ENCODE assay signal across 21 cellular contexts in genomic region chr9:121958530-121958929, GRCh38.
A peak's percentile ranks its signal among the peaks of the same experiment; 100 is the strongest.
DNase-seq lines count a peak whose midpoint lies in the region; ATAC-seq and TF ChIP-seq lines count a peak whose summit lies in the region.
"Had no signal": no experiment of that assay in that cellular context is flagged by ENCODE, and none has a peak within 500 bp of the region (broad histone marks: within the 10 kb centered on the region; RNA-seq: fewer than 3 reads in every experiment).

No MANE protein-coding gene starts in this region.

- no peaks in the 10 kb centered on the region for H3K79me2 ChIP-seq in GM23248 (ENCODE audit: insufficient read depth)

- no peaks in the 10 kb centered on the region for H3K9me3 Mint-ChIP-seq in WTC11
- H3K9me3 Mint-ChIP-seq: activated T-helper 2 cell treated with anti-CD3 and anti-CD28 coated beads, Interferon-gamma antibody, Interleukin-2, Interleukin-4, amounts not matched to agents 10 μg/mL and 5 μg/mL and 100 μg/mL, durations not matched to agents 14 hours and 24 hours and 36 hours; T-helper 2 cell treated with Interferon-gamma antibody and Interleukin-4, amounts not matched to agents 5 μg/mL and 100 μg/mL, for 36 hours had no signal

- H3K4me2 ChIP-seq in BLaER1 treated with 17β-estradiol and CSF1 and Interleukin-3, amounts not matched to agents 10 nM and 100 nM = peak overlapping the region; percentile 20 to 81 (median 65)
- H3K4me2 ChIP-seq in GM23248 (ENCODE audit: unreplicated experiment) = no peak overlapping the region
- H3K4me2 ChIP-seq: KMS-11 had no signal

- in situ Hi-C loops in GM23248 (cut with MboI) = no loop called here

- H3K27ac ChIP-seq in BLaER1 treated with 17β-estradiol and CSF1 and Interleukin-3, amounts not matched to agents 10 nM and 100 nM = no peak overlapping the region
- no peak overlapping the region for H3K27ac ChIP-seq in GM23248
- H3K27ac ChIP-seq: adrenal gland, cardiac muscle cell, dorsolateral prefrontal cortex, gastrocnemius medialis, KMS-11, SJCRH30, upper lobe of right lung had no signal

- H2AFZ ChIP-seq in GM23248 = no peak overlapping the region

- H3K9me2 ChIP-seq in GM23248 (ENCODE audit: insufficient read depth) = no peaks in the 10 kb centered on the region

- TF ChIP-seq CTCF in WTC11 (IDR thresholded peaks at IDR 0.05) = no peak

- DNase-seq in GM23248 = peak; percentile 20
- DNase-seq in NCI-H774 (lab: John Stamatoyannopoulos, UW) = peak; percentile 39
- DNase-seq in dermis microvascular lymphatic vessel endothelial cell (ENCODE audit: low read depth in 2 of 2) = peak; percentile 2 to 29
- DNase-seq in NCI-H2196 treated with DMSO at 0.1 percent for 48 hours (lab: John Stamatoyannopoulos, UW; ENCODE audit: unreplicated experiment) = no peak
- DNase-seq in NCI-H345 treated with DMSO at 0.1 percent for 48 hours (lab: John Stamatoyannopoulos, UW; ENCODE audit: unreplicated experiment) = no peak
- no peak for DNase-seq in WTC11 (ENCODE audit: low spot score)
- DNase-seq in SHP77 (lab: John Stamatoyannopoulos, UW) = no peak
- DNase-seq: activated CD4-positive, CD25-positive, alpha-beta regulatory T cell treated with anti-CD3 and anti-CD28 coated beads, Interleukin-2, amount 50 U/mL, for 72 hours; adrenal gland; dorsolateral prefrontal cortex; gastrocnemius medialis; NCI-H187; NCI-H446 treated with DMSO at 0.1 percent for 48 hours; SJCRH30; stimulated activated CD4-positive, alpha-beta T cell treated with anti-CD3 and anti-CD28 coated beads, Interleukin-2, amount 100 ng/mL, for 24 hours; upper lobe of right lung had no signal

- ATAC-seq in WTC11 = no peak
- ATAC-seq: gastrocnemius medialis, upper lobe of right lung had no signal

- H3K36me3 Mint-ChIP-seq in WTC11 = no peaks in the 10 kb centered on the region

- H3K4me1 Mint-ChIP-seq in WTC11 = 0 out of 2 replicates have a peak, but pooled peaks cover 4% of the 10 kb centered on the region

- H3K9me3 ChIP-seq in BLaER1 treated with 17β-estradiol and CSF1 and Interleukin-3, amounts not matched to agents 10 nM and 100 nM (replicated peaks in 1 of 11) = no peaks in the 10 kb centered on the region
- no peaks in the 10 kb centered on the region for H3K9me3 ChIP-seq in GM23248 (ENCODE audit: low read depth)
- H3K9me3 ChIP-seq: adrenal gland, gastrocnemius medialis, SJCRH30, upper lobe of right lung had no signal

- CTCF ChIA-PET in WTC11 (lab: Charles Lee) = interaction anchor here (1.4 kb wide), 1 partner anchor 28 kb away, joined by 3 read pairs; no protein-coding TSS in a partner anchor

- peaks cover 13% of the 10 kb centered on the region for H3K27me3 Mint-ChIP-seq in WTC11 (ENCODE audit: low read depth)

- no peak overlapping the region for H3K4me3 ChIP-seq in BLaER1 treated with 17β-estradiol and CSF1 and Interleukin-3, amounts not matched to agents 10 nM and 100 nM
- no peak overlapping the region for H3K4me3 ChIP-seq in GM23248
- H3K4me3 ChIP-seq: adrenal gland, cardiac muscle cell, dorsolateral prefrontal cortex, gastrocnemius medialis, SJCRH30, upper lobe of right lung had no signal

- no peaks in the 10 kb centered on the region for H4K20me1 ChIP-seq in BLaER1 treated with 17β-estradiol and CSF1 and Interleukin-3, amounts not matched to agents 10 nM and 100 nM
- no peaks in the 10 kb centered on the region for H4K20me1 ChIP-seq in GM23248 (ENCODE audit: insufficient read depth)

- peaks cover 6% of the 10 kb centered on the region for H3F3A ChIP-seq in GM23248 (ENCODE audit: insufficient read depth)

- H3K27me3 ChIP-seq in BLaER1 treated with 17β-estradiol and CSF1 and Interleukin-3, amounts not matched to agents 10 nM and 100 nM = no peaks in the 10 kb centered on the region
- no peaks in the 10 kb centered on the region for H3K27me3 ChIP-seq in GM23248 (replicated peaks; ENCODE audit: insufficient read depth)
- H3K27me3 ChIP-seq: adrenal gland, cardiac muscle cell, dorsolateral prefrontal cortex, gastrocnemius medialis, SJCRH30, upper lobe of right lung had no signal

- H3K4me1 ChIP-seq in BLaER1 treated with 17β-estradiol and CSF1 and Interleukin-3, amounts not matched to agents 10 nM and 100 nM = peaks cover 7 to 65% (median 42%) of the 10 kb centered on the region in 10 experiments; a peak in 19 of 20 replicates
- H3K4me1 ChIP-seq in GM23248 (ENCODE audit: insufficient read depth) = peaks cover 10% of the 10 kb centered on the region
- H3K4me1 ChIP-seq: gastrocnemius medialis, SJCRH30, upper lobe of right lung had no signal

- H3K4me3 Mint-ChIP-seq in WTC11 = no peak overlapping the region
- H3K4me3 Mint-ChIP-seq: T-helper 2 cell treated with Interferon-gamma antibody and Interleukin-4, amounts not matched to agents 5 μg/mL and 100 μg/mL, for 36 hours had no signal

- POLR2A ChIA-PET in WTC11 (lab: Charles Lee) = no interaction called here

- WGBS in GM23248 (ENCODE audit: low coverage in 1 of 2, low lambda C conversion rate in 2 of 2, missing lambda C conversion rate in 2 of 2), 2 experiments = 81 to 86% methylated on average over 4 of the region's 4 CpGs

- no peaks in the 10 kb centered on the region for H3K36me3 ChIP-seq in BLaER1 treated with 17β-estradiol and CSF1 and Interleukin-3, amounts not matched to agents 10 nM and 100 nM
- no peaks in the 10 kb centered on the region for H3K36me3 ChIP-seq in GM23248 (ENCODE audit: low read depth)
- H3K36me3 ChIP-seq: adrenal gland, cardiac muscle cell, gastrocnemius medialis, SJCRH30, upper lobe of right lung had no signal

- H3K9ac ChIP-seq in BLaER1 treated with 17β-estradiol and CSF1 and Interleukin-3, amounts not matched to agents 10 nM and 100 nM = no peak overlapping the region
- no peak overlapping the region for H3K9ac ChIP-seq in GM23248
- H3K9ac ChIP-seq: KMS-11 had no signal

- H3K27ac Mint-ChIP-seq in WTC11 = no peak overlapping the region
- H3K27ac Mint-ChIP-seq: activated T-helper 2 cell treated with anti-CD3 and anti-CD28 coated beads, Interferon-gamma antibody, Interleukin-2, Interleukin-4, amounts not matched to agents 10 μg/mL and 5 μg/mL and 100 μg/mL, durations not matched to agents 14 hours and 24 hours and 36 hours; T-helper 2 cell treated with Interferon-gamma antibody and Interleukin-4, amounts not matched to agents 5 μg/mL and 100 μg/mL, for 36 hours had no signal

TF ChIP-seq in WTC11, 78 proteins besides CTCF, POLR2A, EP300 and RAD21:
- TF ChIP-seq, protein P1, sequence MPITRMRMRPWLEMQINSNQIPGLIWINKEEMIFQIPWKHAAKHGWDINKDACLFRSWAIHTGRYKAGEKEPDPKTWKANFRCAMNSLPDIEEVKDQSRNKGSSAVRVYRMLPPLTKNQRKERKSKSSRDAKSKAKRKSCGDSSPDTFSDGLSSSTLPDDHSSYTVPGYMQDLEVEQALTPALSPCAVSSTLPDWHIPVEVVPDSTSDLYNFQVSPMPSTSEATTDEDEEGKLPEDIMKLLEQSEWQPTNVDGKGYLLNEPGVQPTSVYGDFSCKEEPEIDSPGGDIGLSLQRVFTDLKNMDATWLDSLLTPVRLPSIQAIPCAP (CRISPR knock-in tag; IDR thresholded peaks at IDR 0.05) = no peak

Comparison
In these comparisons a context has a peak if more than half of its experiments do, and no peak if none do; other contexts are left out.
1. DNase-seq: peak in GM23248 (single experiment), NCI-H774 (single experiment) and dermis microvascular lymphatic vessel endothelial cell (2 of 2); none in NCI-H2196 treated with DMSO at 0.1 percent for 48 hours (single experiment), NCI-H345 treated with DMSO at 0.1 percent for 48 hours (single experiment), WTC11 (single experiment) and SHP77 (0 of 2).